8 cellular contexts compared by ENCODE assay signal in the genomic region with DNA sequence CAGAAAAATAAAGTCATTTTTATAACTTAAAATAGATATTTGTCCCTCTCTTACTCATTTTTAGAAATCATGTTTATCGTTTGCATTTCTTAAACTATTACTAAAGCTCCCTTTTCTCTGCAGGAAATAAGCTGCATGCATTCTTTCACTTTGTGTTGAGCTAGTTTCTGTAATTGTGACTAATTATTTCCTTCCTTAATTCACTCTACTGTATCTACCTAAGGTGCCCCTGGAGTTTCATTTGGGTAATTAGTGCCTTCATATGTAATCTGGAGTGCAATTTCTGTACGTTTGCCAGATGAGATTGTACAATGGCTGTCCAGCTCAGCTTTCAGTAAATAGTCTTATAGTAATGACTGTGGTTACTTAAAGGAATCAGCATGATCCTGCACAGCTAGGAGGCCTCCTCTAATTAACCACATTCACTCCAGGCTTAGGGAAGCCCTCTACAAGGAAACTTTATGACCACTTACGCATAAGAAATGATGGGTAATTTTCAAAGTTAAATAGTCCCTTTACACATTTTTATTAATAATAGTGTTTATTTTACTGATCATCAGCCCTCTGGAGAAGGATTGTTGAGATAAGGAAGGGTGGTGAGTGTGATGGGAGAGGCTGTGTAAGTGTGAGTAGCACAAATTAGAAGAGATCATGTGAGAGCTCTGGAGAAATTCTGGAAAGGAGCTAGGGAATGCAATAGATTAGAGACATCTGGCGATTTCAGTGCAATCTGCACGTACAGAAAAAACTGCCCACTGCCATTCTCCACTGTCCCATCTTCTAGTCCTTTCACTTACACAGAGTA.
DNase-seq lines count a peak whose midpoint lies in the region; ATAC-seq and TF ChIP-seq lines count a peak whose summit lies in the region.

No MANE protein-coding gene starts in this region.

- TF ChIP-seq CTCF in DOHH2 (IDR thresholded peaks at IDR 0.05; ENCODE audit: low read depth, low read length, poor library complexity, severe bottlenecking) (no peak), Peyer's patch (IDR thresholded peaks at IDR 0.05) (peak in 2 of 6 experiments; percentile 24 to 31)

- H3K4me3 ChIP-seq in DOHH2 (ENCODE audit: low read length) (no peak overlapping the region), Peyer's patch (no peak overlapping the region)

- TF ChIP-seq POLR2A in Peyer's patch (IDR thresholded peaks at IDR 0.05): no peak

- no peaks in the 10 kb centered on the region for H3F3A ChIP-seq in DOHH2 (ENCODE audit: control insufficient read depth, insufficient read depth)

- H3K9me3 ChIP-seq in DOHH2 (ENCODE audit: control insufficient read depth, insufficient read depth, low read length) (no peaks in the 10 kb centered on the region), Peyer's patch (no peaks in the 10 kb centered on the region)

- no peaks in the 10 kb centered on the region for H4K20me1 ChIP-seq in DOHH2 (ENCODE audit: control insufficient read depth, insufficient read depth, low read depth, low read length)

- peaks cover 15% of the 10 kb centered on the region for H3K27me3 ChIP-seq in DOHH2 (ENCODE audit: control insufficient read depth, low read length)
- H3K27me3 ChIP-seq in Peyer's patch: no peaks in the 10 kb centered on the region

- H3K79me2 ChIP-seq in DOHH2 (ENCODE audit: control insufficient read depth, low read length): no peaks in the 10 kb centered on the region

- H3K36me3 ChIP-seq in DOHH2 (ENCODE audit: control insufficient read depth, low read length) (no peaks in the 10 kb centered on the region), Peyer's patch (no peaks in the 10 kb centered on the region)

- H3K9me2 ChIP-seq in DOHH2 (replicated peaks; ENCODE audit: control insufficient read depth, low read length): no peaks in the 10 kb centered on the region

- peaks cover 19% of the 10 kb centered on the region for H3K4me1 ChIP-seq in DOHH2 (ENCODE audit: control insufficient read depth, low read length)
- H3K4me1 ChIP-seq in Peyer's patch: peaks cover 0 to 10% (median 3%) of the 10 kb centered on the region in 4 donors

- ATAC-seq in GM19395 (IDR thresholded peaks at IDR 0.05; ENCODE audit: unreplicated experiment) (peak; percentile 94), HG03342 (IDR thresholded peaks at IDR 0.05; ENCODE audit: unreplicated experiment) (peak; percentile 82)

- H3K4me2 ChIP-seq in DOHH2 (ENCODE audit: low read length): peak overlapping the region; percentile 11; the same call in 1 of the 2 replicates

- no peak overlapping the region for H3K27ac ChIP-seq in DOHH2 (ENCODE audit: low read depth, low read length)
- H3K27ac ChIP-seq in Peyer's patch: peak overlapping the region in 3 of 4 donors; percentile 34 to 53 (median 36)

- DNase-seq in Peyer's patch (no peak), fibroblast of peridontal ligament (ENCODE audit: extremely low read depth) (peak; percentile 52), HK-2 (ENCODE audit: unreplicated experiment) (no peak), AG08396 (ENCODE audit: low spot score) (no peak), NCI-H774 (lab: John Stamatoyannopoulos, UW) (no peak)
